In genomic region chr11:61139391-61139790, GRCh38 we compare ENCODE assay signal across 30 cellular contexts. TPM values are rescaled to one million over a fixed set of nuclear protein-coding genes. Genes with fewer than 3 reads are reported as not detected.
DNase-seq lines count a peak whose midpoint lies in the region; ATAC-seq and TF ChIP-seq lines count a peak whose summit lies in the region.
"Had no signal": no experiment of that assay in that cellular context is flagged by ENCODE, and none has a peak within 500 bp of the region (broad histone marks: within the 10 kb centered on the region; RNA-seq: fewer than 3 reads in every experiment).

No MANE protein-coding gene starts in this region.

- POLR2A ChIA-PET in A673 (lab: Charles Lee; ENCODE audit: low non-redundant PET): no interaction called here

- H3K27ac Mint-ChIP-seq in IgD-negative memory B cell: peak overlapping the region in 2 of 3 donors; percentile 72 to 80
- H3K27ac Mint-ChIP-seq: activated CD4-positive, alpha-beta memory T cell treated with anti-CD3 and anti-CD28 coated beads for 36 hours; activated naive CD8-positive, alpha-beta T cell treated with anti-CD3 and anti-CD28 coated beads, Interleukin-2, amount 10 ng/mL, durations not matched to agents 7 days and 5 days; activated T-helper 2 cell treated with anti-CD3 and anti-CD28 coated beads, Interferon-gamma antibody, Interleukin-2, Interleukin-4, amounts not matched to agents 10 μg/mL and 5 μg/mL and 100 μg/mL, durations not matched to agents 14 hours and 24 hours and 36 hours; B cell; T-helper 17 cell had no signal

- H3K4me1 Mint-ChIP-seq in IgD-negative memory B cell: peaks cover 1 to 18% (median 10%) of the 10 kb centered on the region in 3 donors

- no peak for DNase-seq in A673 (ENCODE audit: low spot score)
- DNase-seq in fibroblast of peridontal ligament (ENCODE audit: extremely low read depth): peak; percentile 9
- peak; percentile 29 for DNase-seq in posterior vena cava (ENCODE audit: low spot score)
- DNase-seq in D341Med (ENCODE audit: low spot score): no peak
- DNase-seq: activated CD4-positive, alpha-beta memory T cell treated with anti-CD3 and anti-CD28 coated beads for 36 hours; activated naive CD8-positive, alpha-beta T cell treated with anti-CD3 and anti-CD28 coated beads, Interleukin-2, amount 10 ng/mL, durations not matched to agents 7 days and 5 days; KBM-7; lower lobe of right lung; MG63; NCI-H2081; NCI-H446; psoas muscle; RPMI8226; SK-N-SH; stimulated activated CD4-positive, alpha-beta T cell treated with anti-CD3 and anti-CD28 coated beads, Interleukin-1b, Interleukin-23, amount 100 ng/mL, for 48 hours; stimulated activated CD8-positive, alpha-beta memory T cell treated with anti-CD3 and anti-CD28 coated beads, Interleukin-4, amount 100 ng/mL, for 48 hours; T-helper 17 cell had no signal

- H3K27me3 ChIP-seq in A673 (replicated peaks; ENCODE audit: insufficient read depth, low read depth, low read length, poor library complexity): no peaks in the 10 kb centered on the region
- H3K27me3 ChIP-seq: MG63, tibial nerve had no signal

- H3K36me3 Mint-ChIP-seq in IgD-negative memory B cell: peaks cover 8% of the 10 kb centered on the region
- H3K36me3 Mint-ChIP-seq: activated naive CD8-positive, alpha-beta T cell treated with anti-CD3 and anti-CD28 coated beads, Interleukin-2, amount 10 ng/mL, durations not matched to agents 7 days and 5 days had no signal

- no peaks in the 10 kb centered on the region for H3K36me3 ChIP-seq in A673 (ENCODE audit: insufficient read depth, low read length, poor library complexity, severe bottlenecking)
- H3K36me3 ChIP-seq: HAP-1, MG63 had no signal

- peak overlapping the region; percentile 1 for H3K27ac ChIP-seq in A673 (ENCODE audit: low read depth, low read length, poor library complexity, severe bottlenecking)
- H3K27ac ChIP-seq: lower lobe of right lung, psoas muscle, tibial nerve had no signal

- H3K9me3 Mint-ChIP-seq in IgD-negative memory B cell: peaks cover 0 to 2% (median 0%) of the 10 kb centered on the region in 3 donors
- H3K9me3 Mint-ChIP-seq: activated CD4-positive, alpha-beta memory T cell treated with anti-CD3 and anti-CD28 coated beads for 36 hours; activated naive CD8-positive, alpha-beta T cell treated with anti-CD3 and anti-CD28 coated beads, Interleukin-2, amount 10 ng/mL, durations not matched to agents 7 days and 5 days; activated T-helper 2 cell treated with anti-CD3 and anti-CD28 coated beads, Interferon-gamma antibody, Interleukin-2, Interleukin-4, amounts not matched to agents 10 μg/mL and 5 μg/mL and 100 μg/mL, durations not matched to agents 14 hours and 24 hours and 36 hours had no signal

- no peak overlapping the region for H3K4me3 ChIP-seq in A673 (ENCODE audit: low read depth, low read length, poor library complexity, severe bottlenecking)
- H3K4me3 ChIP-seq: HAP-1, lower lobe of right lung, MG63, psoas muscle, skin epidermis, tibial nerve had no signal

- CTCF ChIA-PET in A673 (lab: Charles Lee): interaction anchor here (0.6 to 0.7 kb wide), 2 partner anchors 9 to 322 kb away, joined by 3 to 6 read pairs; no protein-coding TSS in a partner anchor

- intact Hi-C loops in A673 (cut with micrococcal nuclease; ENCODE audit: unreplicated experiment) (no loop called here), posterior vena cava (cut with DNase I) (no loop called here)

- H3K27me3 Mint-ChIP-seq in IgD-negative memory B cell: no peaks in the 10 kb centered on the region
- H3K27me3 Mint-ChIP-seq: activated CD4-positive, alpha-beta memory T cell treated with anti-CD3 and anti-CD28 coated beads for 36 hours; activated naive CD8-positive, alpha-beta T cell treated with anti-CD3 and anti-CD28 coated beads, Interleukin-2, amount 10 ng/mL, durations not matched to agents 7 days and 5 days; B cell; T-helper 17 cell had no signal

- no TSS peak for BruUV-seq in A673 (replicated peaks; lab: Mats Ljungman, UMichigan)

- TF ChIP-seq CTCF in A673 (conservative IDR thresholded peaks at IDR 0.05; ENCODE audit: low read depth, low read length): no peak

- ATAC-seq in GM19023 (IDR thresholded peaks at IDR 0.05; ENCODE audit: unreplicated experiment): no peak
- no peak for ATAC-seq in GM18909 (IDR thresholded peaks at IDR 0.05; ENCODE audit: poor library complexity, unreplicated experiment)
- no peak for ATAC-seq in HG02981 (IDR thresholded peaks at IDR 0.05; ENCODE audit: unreplicated experiment)
- ATAC-seq: activated CD4-positive, CD25-positive, alpha-beta regulatory T cell treated with anti-CD3 and anti-CD28 coated beads, Interleukin-2, amount 50 U/mL, for 24 hours; psoas muscle; T-helper 17 cell had no signal

- H3K4me3 Mint-ChIP-seq in IgD-negative memory B cell: peak overlapping the region in 2 of 4 donors; percentile 30 to 33
- H3K4me3 Mint-ChIP-seq: activated CD4-positive, alpha-beta memory T cell treated with anti-CD3 and anti-CD28 coated beads for 36 hours; activated naive CD8-positive, alpha-beta T cell treated with anti-CD3 and anti-CD28 coated beads, Interleukin-2, amount 10 ng/mL, durations not matched to agents 7 days and 5 days; B cell; T-helper 17 cell had no signal

- no peaks in the 10 kb centered on the region for H3K9me3 ChIP-seq in A673 (ENCODE audit: low read depth, low read length, poor library complexity, severe bottlenecking)
- H3K9me3 ChIP-seq: HAP-1, lower lobe of right lung, MG63, psoas muscle, SK-N-SH, tibial nerve had no signal

- peaks cover 21% of the 10 kb centered on the region for H3K4me1 ChIP-seq in A673 (ENCODE audit: insufficient read depth, low read length, poor library complexity, severe bottlenecking)
- H3K4me1 ChIP-seq: HAP-1 had no signal

RNA-seq across cellular contexts. Expression of gene VPS37C, which starts 21.8 kb away (rescaled TPM):
- total RNA-seq in A673 (2021) (29.7 and 32.7 TPM in 2 replicates), posterior vena cava (10 to 100 TPM; 21.6 to 31.2 TPM)
- 2.0 TPM for polyA plus RNA-seq in IgD-negative memory B cell

RNA-seq across cellular contexts. Expression of gene CD5, which starts 37.1 kb away (rescaled TPM):
- total RNA-seq in A673 (2021) (not detected in 2 replicates), posterior vena cava (under 1 TPM; 0.52 to 0.60 TPM)
- polyA plus RNA-seq in IgD-negative memory B cell: 7.7 TPM
- total RNA-seq: fibroblast of lung, glomerular endothelial cell, HT1080 had no signal
- polyA plus RNA-seq: fibroblast of lung, SK-N-SH had no signal

Comparison
In these comparisons a context has a peak if more than half of its experiments do, and no peak if none do; other contexts are left out.
1. DNase-seq: peak in fibroblast of peridontal ligament (single experiment) and posterior vena cava (single experiment); none in A673 (single experiment) and D341Med (single experiment).